8 cellular contexts compared by ENCODE assay signal in the genomic region with DNA sequence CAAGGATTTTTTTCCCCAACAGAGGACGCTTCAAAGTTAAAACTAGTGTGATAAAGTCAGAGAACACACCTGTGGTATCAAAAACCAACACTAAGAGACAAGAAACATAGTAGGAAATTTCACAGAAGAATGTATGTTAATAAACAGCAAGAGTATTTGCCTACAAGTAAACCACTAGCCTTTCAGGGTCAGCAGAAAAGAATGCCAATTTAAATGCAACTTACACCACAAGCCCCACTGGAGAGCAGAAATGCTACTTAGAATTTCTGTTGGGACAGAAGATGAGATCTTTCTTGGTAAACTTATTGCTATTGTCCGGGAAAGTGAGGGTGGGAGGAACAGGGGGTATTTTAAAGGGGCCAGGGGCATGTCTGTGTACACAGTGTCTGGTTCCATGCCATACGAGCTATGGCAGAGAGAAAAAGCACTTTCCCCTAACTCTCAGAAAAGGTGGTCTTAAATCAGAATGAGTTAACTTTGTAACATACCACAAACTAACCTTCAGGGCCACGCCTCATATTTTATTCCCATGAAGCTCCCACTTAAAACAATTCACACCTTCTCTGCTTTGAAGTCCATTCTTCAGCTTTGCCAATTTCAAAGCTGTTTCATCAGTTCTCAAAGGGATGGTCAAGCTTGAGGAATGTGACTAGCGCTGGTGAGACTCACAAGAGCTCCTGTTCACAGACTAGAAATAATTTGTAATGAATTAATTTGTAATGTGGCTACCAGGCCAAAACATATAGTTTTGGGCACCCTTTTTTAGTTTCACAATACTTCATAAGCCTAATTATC.
DNase-seq lines count a peak whose midpoint lies in the region; ATAC-seq and TF ChIP-seq lines count a peak whose summit lies in the region.

No MANE protein-coding gene starts in this region.

- no peak for ATAC-seq in memory B cell (ENCODE audit: low read depth)

- peak overlapping the region; percentile 87 for H3K27ac Mint-ChIP-seq in MCF 10A (ENCODE audit: low read depth, unreplicated experiment)
- peak overlapping the region; percentile 95 for H3K27ac Mint-ChIP-seq in memory B cell

- H3K9me3 Mint-ChIP-seq in MCF 10A (ENCODE audit: unreplicated experiment) (no peaks in the 10 kb centered on the region), memory B cell (peaks cover 1% of the 10 kb centered on the region)

- no peaks in the 10 kb centered on the region for H3K9me3 ChIP-seq in AG04450 (ENCODE audit: control insufficient read depth, insufficient read depth, low read length)
- no peaks in the 10 kb centered on the region for H3K9me3 ChIP-seq in HUES6 (ENCODE audit: control insufficient read depth, insufficient read depth, low read depth, low read length)

- peaks cover 62% of the 10 kb centered on the region for H3K4me1 Mint-ChIP-seq in MCF 10A (ENCODE audit: insufficient read depth, unreplicated experiment)
- H3K4me1 Mint-ChIP-seq in memory B cell: peaks cover 65% of the 10 kb centered on the region

- no peaks in the 10 kb centered on the region for H3K27me3 Mint-ChIP-seq in MCF 10A (ENCODE audit: insufficient read depth, unreplicated experiment)
- no peaks in the 10 kb centered on the region for H3K27me3 Mint-ChIP-seq in memory B cell

- H3K27me3 ChIP-seq in AG04450 (ENCODE audit: control insufficient read depth, insufficient read depth, low read length) (no peaks in the 10 kb centered on the region), HUES6 (ENCODE audit: control insufficient read depth, insufficient read depth, low read length) (no peaks in the 10 kb centered on the region)

- H3K36me3 Mint-ChIP-seq in MCF 10A (ENCODE audit: insufficient read depth, unreplicated experiment): peaks cover 8% of the 10 kb centered on the region
- H3K36me3 Mint-ChIP-seq in memory B cell: peaks cover 7% of the 10 kb centered on the region

- H3K4me3 Mint-ChIP-seq in MCF 10A (ENCODE audit: unreplicated experiment) (peak overlapping the region; percentile 4), memory B cell (peak overlapping the region; percentile 24)

- POLR2A ChIA-PET in AG04450 (lab: Yijun Ruan, JAX) (interaction anchor here (1.1 to 1.8 kb wide), 3 partner anchors 12 to 41 kb away, joined by 3 to 7 read pairs (median 7); no protein-coding TSS in a partner anchor), MCF 10A (lab: Yijun Ruan, JAX) (interaction anchor here (0.6 to 5.7 kb wide), 14 partner anchors 10 to 531 kb away, joined by 3 to 79 read pairs (median 6); a partner anchor contains a TSS)

- TF ChIP-seq CTCF in AG04450 (IDR thresholded peaks at IDR 0.05; ENCODE audit: low read depth, low read length) (no peak), MCF 10A (IDR thresholded peaks at IDR 0.05; ENCODE audit: unreplicated experiment) (no peak)

- peaks cover 59% of the 10 kb centered on the region for H3K4me1 ChIP-seq in HUES6 (ENCODE audit: control insufficient read depth, insufficient read depth, low read length)

- CTCF ChIA-PET in AG04450 (lab: Charles Lee): interaction anchor here (1.0 kb wide), 1 partner anchor 24 kb away, joined by 3 read pairs; no protein-coding TSS in a partner anchor
- CTCF ChIA-PET in MCF 10A (lab: Yijun Ruan, JAX): interaction anchor here (0.6 to 2.2 kb wide), 6 partner anchors 24 to 654 kb away, joined by 3 to 10 read pairs (median 5); no protein-coding TSS in a partner anchor

- BruUV-seq in MCF 10A (replicated peaks; lab: Mats Ljungman, UMichigan): no TSS peak

- H3K4me3 ChIP-seq in AG04450 (ENCODE audit: low read depth, low read length) (no peak overlapping the region), HUES6 (ENCODE audit: low read depth, low read length) (no peak overlapping the region)

- peaks cover 8% of the 10 kb centered on the region for H3K36me3 ChIP-seq in HUES6 (ENCODE audit: control insufficient read depth, insufficient read depth, low read length)

- H3K9ac ChIP-seq in HUES6 (ENCODE audit: low read length): no peak overlapping the region

- DNase-seq in AG04450 (ENCODE audit: low read depth, low spot score) (peak; percentile 30), MCF 10A (ENCODE audit: unreplicated experiment) (peak; percentile 70), memory B cell (ENCODE audit: low spot score in 2 of 2) (no peak), NCI-H146 (lab: John Stamatoyannopoulos, UW) (no peak), HT-29 (ENCODE audit: low spot score) (no peak), OCI-M2 (lab: John Stamatoyannopoulos, UW; ENCODE audit: unreplicated experiment) (no peak), NAMALWA (ENCODE audit: low spot score) (no peak)

- H3K27ac ChIP-seq in AG04450 (ENCODE audit: low read depth, low read length): peak overlapping the region; percentile 89
- peak overlapping the region; percentile 15; the same call in 1 of the 2 replicates for H3K27ac ChIP-seq in HUES6 (ENCODE audit: low read depth, low read length)

- intact Hi-C loops in MCF 10A (cut with micrococcal nuclease): loop anchor here (1.0 to 2.0 kb wide), 2 partner anchors 24 to 66 kb away; no protein-coding TSS in a partner anchor

Comparison
In these comparisons a context has a peak if more than half of its experiments do, and no peak if none do; other contexts are left out.
1. DNase-seq: peak in AG04450 (single experiment) and MCF 10A (single experiment); none in memory B cell (0 of 2), NCI-H146 (single experiment), HT-29 (single experiment), OCI-M2 (single experiment) and NAMALWA (single experiment).